Comparison of ENCODE assay signal across 20 cellular contexts in the genomic region with DNA sequence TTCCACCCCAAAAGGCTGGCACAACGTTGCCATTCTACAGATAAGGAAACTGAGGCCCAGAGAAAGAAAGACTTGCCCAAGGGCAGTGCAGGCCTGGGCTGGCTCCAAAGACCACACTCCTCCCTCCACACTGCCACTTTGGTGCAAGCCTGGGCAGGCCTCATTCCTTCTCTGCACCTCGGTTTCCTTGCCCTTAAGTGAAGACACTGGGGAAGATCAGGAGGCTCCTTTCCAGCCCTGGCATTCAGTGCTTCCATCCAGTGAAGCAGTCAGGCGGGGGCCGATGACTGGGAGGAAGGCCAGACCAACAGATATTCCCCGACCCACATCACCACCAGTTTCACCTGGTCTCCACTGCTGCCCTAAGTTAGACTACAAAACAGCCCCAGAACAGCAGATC. TPM values are rescaled to one million over a fixed set of nuclear protein-coding genes. Genes with fewer than 3 reads are reported as not detected.
DNase-seq lines count a peak whose midpoint lies in the region; ATAC-seq and TF ChIP-seq lines count a peak whose summit lies in the region.
"Had no signal": no experiment of that assay in that cellular context is flagged by ENCODE, and none has a peak within 500 bp of the region (broad histone marks: within the 10 kb centered on the region; RNA-seq: fewer than 3 reads in every experiment).

No MANE protein-coding gene starts in this region.

- H3K27ac ChIP-seq in BLaER1 treated with 17β-estradiol and CSF1 and Interleukin-3, amounts not matched to agents 10 nM and 100 nM: peak overlapping the region in 2 of 11 experiments; percentile 28 to 64; a peak in 1 of 22 replicates
- H3K27ac ChIP-seq in foreskin keratinocyte (no peak overlapping the region), SJCRH30 (no peak overlapping the region)
- H3K27ac ChIP-seq: HL-60, SK-N-MC had no signal

- peaks cover 0 to 9% (median 6%) of the 10 kb centered on the region in 11 experiments; a peak in 12 of 22 replicates for H3K27me3 ChIP-seq in BLaER1 treated with 17β-estradiol and CSF1 and Interleukin-3, amounts not matched to agents 10 nM and 100 nM
- H3K27me3 ChIP-seq in foreskin keratinocyte: peaks cover 20% of the 10 kb centered on the region
- no peaks in the 10 kb centered on the region for H3K27me3 ChIP-seq in SJCRH30

- no peaks in the 10 kb centered on the region for H3K27me3 Mint-ChIP-seq in MCF 10A (ENCODE audit: insufficient read depth, unreplicated experiment)

- peaks cover 19 to 100% (median 99%) of the 10 kb centered on the region in 10 experiments for H3K4me1 ChIP-seq in BLaER1 treated with 17β-estradiol and CSF1 and Interleukin-3, amounts not matched to agents 10 nM and 100 nM
- H3K4me1 ChIP-seq in foreskin keratinocyte: peaks cover 8% of the 10 kb centered on the region
- no peaks in the 10 kb centered on the region for H3K4me1 ChIP-seq in SJCRH30

- no peak overlapping the region for H3K9ac ChIP-seq in BLaER1 treated with 17β-estradiol and CSF1 and Interleukin-3, amounts not matched to agents 10 nM and 100 nM

- no peaks in the 10 kb centered on the region for H3K9me3 Mint-ChIP-seq in MCF 10A (ENCODE audit: unreplicated experiment)

- intact Hi-C loops in MCF 10A (cut with micrococcal nuclease): no loop called here

- H3K36me3 Mint-ChIP-seq in MCF 10A (ENCODE audit: insufficient read depth, unreplicated experiment): no peaks in the 10 kb centered on the region
- H3K36me3 Mint-ChIP-seq: CD14-positive monocyte had no signal

- TF ChIP-seq CTCF in MCF 10A (IDR thresholded peaks at IDR 0.05; ENCODE audit: unreplicated experiment): no peak
- TF ChIP-seq CTCF in foreskin keratinocyte (conservative IDR thresholded peaks at IDR 0.05): no peak

- no peaks in the 10 kb centered on the region for H3K4me1 Mint-ChIP-seq in MCF 10A (ENCODE audit: insufficient read depth, unreplicated experiment)

- H3K36me3 ChIP-seq in BLaER1 treated with 17β-estradiol and CSF1 and Interleukin-3, amounts not matched to agents 10 nM and 100 nM: no peaks in the 10 kb centered on the region
- no peaks in the 10 kb centered on the region for H3K36me3 ChIP-seq in SJCRH30

- no peak overlapping the region for H3K4me3 Mint-ChIP-seq in MCF 10A (ENCODE audit: unreplicated experiment)
- H3K4me3 Mint-ChIP-seq: CD14-positive monocyte had no signal

- CTCF ChIA-PET in MCF 10A (lab: Yijun Ruan, JAX): no interaction called here

- H3K4me2 ChIP-seq in BLaER1 treated with 17β-estradiol and CSF1 and Interleukin-3, amounts not matched to agents 10 nM and 100 nM: peak overlapping the region in 7 of 11 experiments; percentile 89 to 100 (median 96); a peak in 12 of 22 replicates

- H3K27ac Mint-ChIP-seq in MCF 10A (ENCODE audit: low read depth, unreplicated experiment): no peak overlapping the region
- H3K27ac Mint-ChIP-seq: CD14-positive monocyte had no signal

- H3K9me3 ChIP-seq in BLaER1 treated with 17β-estradiol and CSF1 and Interleukin-3, amounts not matched to agents 10 nM and 100 nM (replicated peaks in 1 of 11): no peaks in the 10 kb centered on the region
- no peaks in the 10 kb centered on the region for H3K9me3 ChIP-seq in SJCRH30 (replicated peaks)

- H3K4me3 ChIP-seq in BLaER1 treated with 17β-estradiol and CSF1 and Interleukin-3, amounts not matched to agents 10 nM and 100 nM: no peak overlapping the region
- H3K4me3 ChIP-seq in SJCRH30: no peak overlapping the region
- H3K4me3 ChIP-seq: SK-N-MC had no signal

- ATAC-seq in foreskin keratinocyte (peak; percentile 43), GM21825 (IDR thresholded peaks at IDR 0.05; ENCODE audit: unreplicated experiment) (no peak)
- ATAC-seq: PC-3 had no signal

- peak; percentile 20 for DNase-seq in HPDE6-E6E7 (ENCODE audit: extremely low spot score)
- DNase-seq in MCF 10A (ENCODE audit: unreplicated experiment): peak; percentile 75
- DNase-seq in foreskin keratinocyte: peak; percentile 54 to 76
- DNase-seq in NCI-H82 (lab: John Stamatoyannopoulos, UW): no peak
- no peak for DNase-seq in SJCRH30
- DNase-seq: DMS153; DND-41; Karpas-422; MV-4-11; NCI-H1436 treated with DMSO at 0.1 percent for 48 hours; NCI-H187 treated with DMSO at 0.1 percent for 48 hours; NCI-H774; NK-92 treated with Interleukin-12 subunit alpha and Interleukin-12 subunit beta, amount 100 ng/mL, for 24 hours; PC-3; SHP77 treated with DMSO at 0.1 percent for 48 hours had no signal

- no TSS peak for BruUV-seq in MCF 10A (replicated peaks; lab: Mats Ljungman, UMichigan)

- POLR2A ChIA-PET in MCF 10A (lab: Yijun Ruan, JAX): interaction anchor here (1.1 kb wide), 1 partner anchor 79 kb away, joined by 3 read pairs; no protein-coding TSS in a partner anchor

- peaks cover 0 to 51% (median 0%) of the 10 kb centered on the region in 11 experiments; a peak in 8 of 22 replicates for H4K20me1 ChIP-seq in BLaER1 treated with 17β-estradiol and CSF1 and Interleukin-3, amounts not matched to agents 10 nM and 100 nM

RNA-seq across cellular contexts. Expression of gene TCF20, which starts 18.3 kb away (rescaled TPM):
- total RNA-seq in MCF 10A (2022) (44.7 and 56.4 TPM in 2 replicates), foreskin keratinocyte (54.4 and 55.9 TPM in 2 replicates)
- polyA plus RNA-seq in foreskin keratinocyte: 9.9 and 11.9 TPM in 2 replicates
- 34.6 and 36.5 TPM in 2 replicates for total RNA-seq in SJCRH30 (2014; rRNA removed; shearing (Covaris generic))

Comparison
In these comparisons a context has a peak if more than half of its experiments do, and no peak if none do; other contexts are left out.
1. DNase-seq: peak in HPDE6-E6E7 (single experiment), MCF 10A (single experiment) and foreskin keratinocyte (2 of 2); none in NCI-H82 (single experiment) and SJCRH30 (0 of 2).